ENCODE assay signal across 1 cellular context in the genomic region with DNA sequence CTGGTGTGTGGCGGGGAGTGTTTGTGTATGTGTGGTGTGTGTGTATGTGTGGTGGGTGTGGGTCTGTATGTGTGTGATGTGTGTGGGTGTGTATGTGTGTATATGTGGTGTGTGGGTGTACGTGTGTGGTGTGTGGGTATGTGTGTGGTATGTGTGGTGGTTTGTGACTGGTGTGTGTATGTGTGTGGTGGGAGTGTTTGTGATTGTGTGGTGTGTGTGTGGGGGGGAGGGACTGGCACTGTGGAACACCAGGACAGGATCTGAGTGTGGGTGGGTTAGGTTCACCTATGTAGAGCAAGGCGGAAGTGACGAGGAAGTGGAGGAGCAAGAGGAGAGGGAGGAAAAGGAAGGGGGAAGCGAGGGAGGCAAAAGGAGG.
A peak's percentile ranks its signal among the peaks of the same experiment; 100 is the strongest.
TF ChIP-seq lines count a peak whose summit lies in the region.

No MANE protein-coding gene starts in this region.

TF ChIP-seq in K562, 482 proteins besides CTCF, POLR2A, EP300 and RAD21:
- TF ChIP-seq EGR1 (conservative IDR thresholded peaks at IDR 0.05) (peak; percentile 52; the same call in 1 of the 2 replicates), PPARD (CRISPR knock-in tag; IDR thresholded peaks at IDR 0.05) (no peak), ETV6 (IDR thresholded peaks at IDR 0.05; ENCODE audit: borderline replicate concordance in 1 of 2, low read depth in 2 of 2, low read length in 1 of 2) (peak in 1 of 2 experiments; percentile 54; a peak in 2 of 4 replicates), ETV6 (CRISPR knock-in tag; IDR thresholded peaks at IDR 0.05; ENCODE audit: borderline replicate concordance) (no peak)
- TF ChIP-seq, protein P1, sequence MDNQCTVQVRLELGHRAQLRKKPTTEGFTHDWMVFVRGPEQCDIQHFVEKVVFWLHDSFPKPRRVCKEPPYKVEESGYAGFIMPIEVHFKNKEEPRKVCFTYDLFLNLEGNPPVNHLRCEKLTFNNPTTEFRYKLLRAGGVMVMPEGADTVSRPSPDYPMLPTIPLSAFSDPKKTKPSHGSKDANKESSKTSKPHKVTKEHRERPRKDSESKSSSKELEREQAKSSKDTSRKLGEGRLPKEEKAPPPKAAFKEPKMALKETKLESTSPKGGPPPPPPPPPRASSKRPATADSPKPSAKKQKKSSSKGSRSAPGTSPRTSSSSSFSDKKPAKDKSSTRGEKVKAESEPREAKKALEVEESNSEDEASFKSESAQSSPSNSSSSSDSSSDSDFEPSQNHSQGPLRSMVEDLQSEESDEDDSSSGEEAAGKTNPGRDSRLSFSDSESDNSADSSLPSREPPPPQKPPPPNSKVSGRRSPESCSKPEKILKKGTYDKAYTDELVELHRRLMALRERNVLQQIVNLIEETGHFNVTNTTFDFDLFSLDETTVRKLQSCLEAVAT (IDR thresholded peaks at IDR 0.05): peak in 1 of 2 experiments; percentile 4; a peak in 1 of 4 replicates
